ENCODE assay signal across 8 cellular contexts in the genomic region with DNA sequence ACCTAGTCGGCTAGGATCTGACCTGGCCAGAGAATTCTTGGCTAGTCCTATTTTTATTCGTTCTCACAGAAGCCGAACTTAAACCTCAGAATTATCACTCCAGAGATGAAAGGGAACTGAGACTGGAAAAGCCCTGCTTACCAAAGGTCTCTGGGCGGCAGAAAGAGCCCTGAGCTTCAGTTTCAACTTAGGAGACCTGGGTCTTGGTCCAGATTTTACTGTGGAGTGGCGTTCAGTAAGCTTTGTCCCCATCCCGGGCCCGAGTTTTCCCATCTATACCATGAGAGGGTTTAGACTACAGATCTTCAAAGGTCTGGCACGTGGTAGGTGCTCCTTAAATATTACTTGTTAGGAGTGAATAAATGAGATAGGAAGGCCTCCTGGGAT. TPM values are rescaled to one million over a fixed set of nuclear protein-coding genes. Genes with fewer than 3 reads are reported as not detected.
DNase-seq lines count a peak whose midpoint lies in the region; ATAC-seq, FAIRE-seq and TF ChIP-seq lines count a peak whose summit lies in the region.

No MANE protein-coding gene starts in this region.

- intact Hi-C loops in testis (cut with DNase I; ENCODE audit: low total_unique reads) = no loop called here

- TF ChIP-seq CTCF in keratinocyte (optimal IDR thresholded peaks at IDR 0.05 in 1 of 3, IDR thresholded peaks at IDR 0.05 in 1 of 3, conservative IDR thresholded peaks at IDR 0.05 in 1 of 3; ENCODE audit: extremely low read depth in 1 of 3, insufficient read depth in 2 of 3, low read length in 3 of 3) = no peak
- no peak for TF ChIP-seq CTCF in testis (IDR thresholded peaks at IDR 0.05)

- no peak for FAIRE-seq in keratinocyte (lab: Jason Lieb, UNC)

- no peaks in the 10 kb centered on the region for H3K9me1 ChIP-seq in keratinocyte (ENCODE audit: control insufficient read depth, extremely low read depth, insufficient read depth, low read length)

- 3% methylated on average over 8 of the region's 8 CpGs for WGBS in testis, 2 donors

- H3K27ac Mint-ChIP-seq in activated naive CD4-positive, alpha-beta T cell treated with anti-CD3 and anti-CD28 coated beads, Interleukin-2, amount 50 U/mL, for 72 hours = peak overlapping the region; percentile 89 to 92

- no peaks in the 10 kb centered on the region for H4K20me1 ChIP-seq in keratinocyte (ENCODE audit: control insufficient read depth, extremely low read depth, insufficient read depth, low read length)

- H3K9me3 Mint-ChIP-seq in activated naive CD4-positive, alpha-beta T cell treated with anti-CD3 and anti-CD28 coated beads, Interleukin-2, amount 50 U/mL, for 72 hours = no peaks in the 10 kb centered on the region

- TF ChIP-seq POLR2A in testis (IDR thresholded peaks at IDR 0.05) = no peak

- dilution Hi-C loops in keratinocyte (cut with MboI; ENCODE audit: extremely low pct_ligation_motif_present, low sequenced_read_pairs) = no loop called here

- H3K4me1 ChIP-seq in keratinocyte (ENCODE audit: control insufficient read depth, extremely low read depth, insufficient read depth, low read length) = peaks cover 21% of the 10 kb centered on the region
- H3K4me1 ChIP-seq in testis = no peaks in the 10 kb centered on the region

- H3K79me2 ChIP-seq in keratinocyte (ENCODE audit: control insufficient read depth, insufficient read depth, low read length) = peaks cover 19% of the 10 kb centered on the region

- peak overlapping the region; percentile 80 for H3K9ac ChIP-seq in keratinocyte (ENCODE audit: control insufficient read depth, extremely low read depth, insufficient read depth, low read length)

- H3K4me2 ChIP-seq in keratinocyte (ENCODE audit: control insufficient read depth, extremely low read depth, insufficient read depth, low read depth, low read length) = peak overlapping the region; percentile 99

- H3K4me3 ChIP-seq in keratinocyte (ENCODE audit: control insufficient read depth in 2 of 3, extremely low read depth in 1 of 3, insufficient read depth in 2 of 3, low read depth in 1 of 3, low read length in 3 of 3) (peak overlapping the region; percentile 74 to 85 (median 84)), testis (peak overlapping the region; percentile 76 to 80)

- peak; percentile 1 for ATAC-seq in HG03342 (IDR thresholded peaks at IDR 0.05; ENCODE audit: unreplicated experiment)
- peak in 1 of 2 donors; percentile 20 for ATAC-seq in activated naive CD4-positive, alpha-beta T cell treated with anti-CD3 and anti-CD28 coated beads, Interleukin-2, amount 50 U/mL, for 72 hours

- DNase-seq in DMS53 (lab: John Stamatoyannopoulos, UW) = peak; percentile 76
- DNase-seq in DMS53 treated with DMSO at 0.1 percent for 48 hours (lab: John Stamatoyannopoulos, UW; ENCODE audit: unreplicated experiment) = no peak
- DNase-seq in activated naive CD4-positive, alpha-beta T cell treated with anti-CD3 and anti-CD28 coated beads, Interleukin-2, amount 50 U/mL, for 72 hours (ENCODE audit: low spot score in 2 of 2) = peak in 1 of 2 donors; percentile 5
- DNase-seq in keratinocyte (ENCODE audit: low read depth, low spot score) = no peak
- no peak for DNase-seq in testis
- DNase-seq in NCI-H2196 treated with DMSO at 0.1 percent for 48 hours (lab: John Stamatoyannopoulos, UW; ENCODE audit: unreplicated experiment) = no peak
- no peak for DNase-seq in cerebellar nuclear complex (lab: John Stamatoyannopoulos, UW)

- H3K27me3 ChIP-seq in keratinocyte (ENCODE audit: control insufficient read depth, extremely low read depth, insufficient read depth, low read length) (no peaks in the 10 kb centered on the region), testis (no peaks in the 10 kb centered on the region)

- H3K27ac ChIP-seq in keratinocyte (ENCODE audit: control insufficient read depth, insufficient read depth, low read length) = peak overlapping the region; percentile 75
- peak overlapping the region; percentile 74 to 79 for H3K27ac ChIP-seq in testis

- H3K36me3 ChIP-seq in keratinocyte (ENCODE audit: control insufficient read depth in 2 of 2, extremely low read depth in 1 of 2, insufficient read depth in 2 of 2, low read length in 2 of 2) (peaks cover 0 to 4% of the 10 kb centered on the region in 2 experiments), testis (ENCODE audit: low read depth, missing control alignments) (no peaks in the 10 kb centered on the region)

- H3K36me3 Mint-ChIP-seq in activated naive CD4-positive, alpha-beta T cell treated with anti-CD3 and anti-CD28 coated beads, Interleukin-2, amount 50 U/mL, for 72 hours = peaks cover 7% of the 10 kb centered on the region in 2 donors

- H3K9me3 ChIP-seq in keratinocyte (ENCODE audit: control insufficient read depth, low read depth, low read length) (no peaks in the 10 kb centered on the region), testis (no peaks in the 10 kb centered on the region)

- peak overlapping the region; percentile 83 for H2AFZ ChIP-seq in keratinocyte (ENCODE audit: control insufficient read depth, low read length)

RNA-seq across cellular contexts. Expression of a gene that starts 0.5 kb away (rescaled TPM):
- 10 to 100 TPM; 18.3 to 23.0 TPM for total RNA-seq in activated naive CD4-positive, alpha-beta T cell treated with anti-CD3 and anti-CD28 coated beads, Interleukin-2, amount 50 U/mL, for 72 hours
- polyA plus RNA-seq in keratinocyte = 7.1 to 10.2 TPM (median 8.2 TPM) in 3 replicates
- polyA plus RNA-seq in keratinocyte (2011; ENCODE audit: low read depth) = 5.6 TPM
- 4.4 and 5.7 TPM in 2 replicates for polyA plus RNA-seq in keratinocyte (2011; cell fraction: cytosol; rRNA removed)
- polyA plus RNA-seq in keratinocyte (2011; cell fraction: nucleus; rRNA removed) = 19.7 and 19.9 TPM in 2 replicates
- polyA plus RNA-seq in keratinocyte (2012; ENCODE audit: low replicate concordance) = 3.1 and 4.9 TPM in 2 replicates
- 11.8 to 21.3 TPM (median 21.2 TPM) in 3 replicates for polyA minus RNA-seq in keratinocyte
- 16.1 TPM for polyA minus RNA-seq in keratinocyte (2011; cell fraction: cytosol; rRNA and poly(A)+ RNA removed)
- 21.2 and 24.8 TPM in 2 replicates for polyA minus RNA-seq in keratinocyte (2011; cell fraction: nucleus; rRNA and poly(A)+ RNA removed)
- total RNA-seq in testis = 10 to 100 TPM; 25.8 to 41.5 TPM
- 29.3 TPM for polyA plus RNA-seq in testis (ENCODE audit: insufficient read depth, low read depth, low replicate concordance)

RNA-seq across cellular contexts. Expression of a gene that starts 40.2 kb away (rescaled TPM):
- 100 to 1,000 TPM in 1 of 2 donors, 10 to 100 TPM in 1; 79.1 to 131 TPM for total RNA-seq in activated naive CD4-positive, alpha-beta T cell treated with anti-CD3 and anti-CD28 coated beads, Interleukin-2, amount 50 U/mL, for 72 hours
- 58.2 to 207 TPM (median 104 TPM) in 3 replicates for polyA plus RNA-seq in keratinocyte
- 80.7 TPM for polyA plus RNA-seq in keratinocyte (2011; ENCODE audit: low read depth)
- polyA plus RNA-seq in keratinocyte (2011; cell fraction: cytosol; rRNA removed) = 42.6 and 85.1 TPM in 2 replicates
- 71.8 and 111 TPM in 2 replicates for polyA plus RNA-seq in keratinocyte (2011; cell fraction: nucleus; rRNA removed)
- polyA plus RNA-seq in keratinocyte (2012; ENCODE audit: low replicate concordance) = 67.2 and 97.0 TPM in 2 replicates
- 13.7 to 35.3 TPM (median 18.7 TPM) in 3 replicates for polyA minus RNA-seq in keratinocyte
- 25.3 TPM for polyA minus RNA-seq in keratinocyte (2011; cell fraction: cytosol; rRNA and poly(A)+ RNA removed)
- 7.5 and 23.5 TPM in 2 replicates for polyA minus RNA-seq in keratinocyte (2011; cell fraction: nucleus; rRNA and poly(A)+ RNA removed)
- total RNA-seq in testis = 10 to 100 TPM; 37.0 to 61.1 TPM
- polyA plus RNA-seq in testis (ENCODE audit: insufficient read depth, low read depth, low replicate concordance) = 152 TPM

RNA-seq across cellular contexts. Expression of a gene that starts 40.4 kb away (rescaled TPM):
- 10 to 100 TPM; 13.9 to 14.5 TPM for total RNA-seq in activated naive CD4-positive, alpha-beta T cell treated with anti-CD3 and anti-CD28 coated beads, Interleukin-2, amount 50 U/mL, for 72 hours
- polyA plus RNA-seq in keratinocyte (6.5 to 9.2 TPM (median 9.1 TPM) in 3 replicates), testis (ENCODE audit: insufficient read depth, low read depth, low replicate concordance) (137 TPM)
- polyA plus RNA-seq in keratinocyte (2011; ENCODE audit: low read depth) = 3.5 TPM
- polyA plus RNA-seq in keratinocyte (2011; cell fraction: cytosol; rRNA removed) = 6.0 and 7.3 TPM in 2 replicates
- 11.6 and 12.3 TPM in 2 replicates for polyA plus RNA-seq in keratinocyte (2011; cell fraction: nucleus; rRNA removed)
- 4.9 and 8.6 TPM in 2 replicates for polyA plus RNA-seq in keratinocyte (2012; ENCODE audit: low replicate concordance)
- 17.5 to 19.7 TPM (median 19.3 TPM) in 3 replicates for polyA minus RNA-seq in keratinocyte
- polyA minus RNA-seq in keratinocyte (2011; cell fraction: cytosol; rRNA and poly(A)+ RNA removed) = 7.3 TPM
- 10.2 and 24.7 TPM in 2 replicates for polyA minus RNA-seq in keratinocyte (2011; cell fraction: nucleus; rRNA and poly(A)+ RNA removed)
- 10 to 100 TPM; 58.4 to 74.0 TPM for total RNA-seq in testis
